Comparison of ENCODE assay signal across 11 cellular contexts in genomic region chr17:43667506-43668438, GRCh38.
DNase-seq lines count a peak whose midpoint lies in the region; ATAC-seq and TF ChIP-seq lines count a peak whose summit lies in the region.
"Had no signal": no experiment of that assay in that cellular context is flagged by ENCODE, and none has a peak within 500 bp of the region (broad histone marks: within the 10 kb centered on the region; RNA-seq: fewer than 3 reads in every experiment).

No MANE protein-coding gene starts in this region.

- H3K36me3 Mint-ChIP-seq in nephron (ENCODE audit: low read depth), result no peaks in the 10 kb centered on the region

- H3K4me3 Mint-ChIP-seq in nephron, result no peak overlapping the region

- DNase-seq in EL (peak; percentile 59), choroid plexus epithelial cell (ENCODE audit: low read depth) (peak; percentile 45), HuH-7.5 (ENCODE audit: low spot score) (no peak), head of caudate nucleus (no peak)
- DNase-seq: activated CD4-positive, alpha-beta T cell treated with anti-CD3 and anti-CD28 coated beads for 48 hours; left colon; NCI-H2081 treated with DMSO at 0.1 percent for 48 hours had no signal

- TF ChIP-seq CTCF in choroid plexus epithelial cell (conservative IDR thresholded peaks at IDR 0.05; ENCODE audit: low read depth, low read length) (no peak), nephron (IDR thresholded peaks at IDR 0.05; ENCODE audit: unreplicated experiment in 3 of 3) (no peak)

- peaks cover 62% of the 10 kb centered on the region for H3K4me1 Mint-ChIP-seq in nephron

- ATAC-seq in GM21526 (IDR thresholded peaks at IDR 0.05; ENCODE audit: low FRiP score, unreplicated experiment), result no peak
- ATAC-seq: left colon had no signal

- no peak overlapping the region for H3K4me3 ChIP-seq in choroid plexus epithelial cell (ENCODE audit: low read depth, low read length)
- H3K4me3 ChIP-seq: skin epidermis had no signal

- peak; percentile 60 for TF ChIP-seq EP300 in Ishikawa (IDR thresholded peaks at IDR 0.05; ENCODE audit: borderline replicate concordance)

- peaks cover 9% of the 10 kb centered on the region for H3K27me3 Mint-ChIP-seq in nephron (ENCODE audit: low read depth)

- no peaks in the 10 kb centered on the region for H3K9me3 Mint-ChIP-seq in nephron

- TF ChIP-seq RAD21 in Ishikawa (IDR thresholded peaks at IDR 0.05; ENCODE audit: low read depth), result no peak

- intact Hi-C loops in head of caudate nucleus (cut with DNase I), result no loop called here

- H3K27ac Mint-ChIP-seq in nephron, result peak overlapping the region in 2 of 3 experiments; percentile 55 to 64

TF ChIP-seq in Ishikawa, 13 proteins besides CTCF, POLR2A, EP300 and RAD21:
- peak; percentile 43; the same call in 1 of the 2 replicates for TF ChIP-seq TCF12 (IDR thresholded peaks at IDR 0.05; ENCODE audit: low read depth)
- peak; percentile 33; the same call in 1 of the 2 replicates for TF ChIP-seq NFIC (IDR thresholded peaks at IDR 0.05)
- TF ChIP-seq CREB1 (IDR thresholded peaks at IDR 0.05; ENCODE audit: low read depth), result no peak
- TF ChIP-seq ZBTB7A (IDR thresholded peaks at IDR 0.05; ENCODE audit: low read depth), result no peak
- no peak for TF ChIP-seq USF1 (IDR thresholded peaks at IDR 0.05)
- peak; percentile 8; the same call in 1 of the 2 replicates for TF ChIP-seq MAX (IDR thresholded peaks at IDR 0.05)
- TF ChIP-seq TEAD4 (IDR thresholded peaks at IDR 0.05), result peak; percentile 87
- peak; percentile 48; the same call in 1 of the 2 replicates for TF ChIP-seq YY1 (IDR thresholded peaks at IDR 0.05; ENCODE audit: low read depth)
- TF ChIP-seq CEBPB (IDR thresholded peaks at IDR 0.05), result no peak
- no peak for TF ChIP-seq REST (IDR thresholded peaks at IDR 0.05; ENCODE audit: low read depth)
TF ChIP-seq in Ishikawa: peak in this region for 5.

Comparison
In these comparisons a context has a peak if more than half of its experiments do, and no peak if none do; other contexts are left out.
1. DNase-seq: peak in EL (single experiment) and choroid plexus epithelial cell (single experiment); none in HuH-7.5 (single experiment) and head of caudate nucleus (0 of 42).